In the genomic region with DNA sequence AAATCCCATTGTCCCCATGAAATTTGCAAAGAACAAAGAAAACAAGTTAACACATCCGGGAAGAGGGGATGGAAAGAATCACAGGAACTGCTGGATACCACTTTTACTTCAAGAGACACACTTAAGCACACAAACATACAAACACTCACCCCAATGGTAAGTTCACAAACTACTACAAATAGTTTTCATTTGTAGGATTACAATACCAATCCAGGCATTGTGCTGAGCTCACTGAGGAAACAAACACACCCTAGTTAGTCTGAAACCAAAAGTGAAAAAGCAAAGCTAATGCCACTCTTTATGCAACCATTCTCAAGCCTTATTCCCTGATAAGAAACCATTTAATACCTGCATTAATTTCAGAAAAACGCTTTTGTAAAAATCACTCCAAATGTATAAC, we compare ENCODE assay signal across 12 cellular contexts. TPM values are rescaled to one million over a fixed set of nuclear protein-coding genes. Genes with fewer than 3 reads are reported as not detected.
DNase-seq lines count a peak whose midpoint lies in the region; ATAC-seq and TF ChIP-seq lines count a peak whose summit lies in the region.
"Had no signal": no experiment of that assay in that cellular context is flagged by ENCODE, and none has a peak within 500 bp of the region (broad histone marks: within the 10 kb centered on the region; RNA-seq: fewer than 3 reads in every experiment).

No MANE protein-coding gene starts in this region.

- 50 to 53% methylated on average over 2 of the region's 2 CpGs for WGBS in esophagus squamous epithelium, 2 donors

- H3K4me1 ChIP-seq in esophagus squamous epithelium = peaks cover 8 to 40% (median 19%) of the 10 kb centered on the region in 3 donors
- peaks cover 43 to 44% of the 10 kb centered on the region in 2 donors for H3K4me1 ChIP-seq in gastrocnemius medialis
- H3K4me1 ChIP-seq: prostate gland had no signal

- no peak overlapping the region for H3K4me3 ChIP-seq in esophagus squamous epithelium
- no peak overlapping the region for H3K4me3 ChIP-seq in gastrocnemius medialis
- H3K4me3 ChIP-seq: prostate gland had no signal

- ATAC-seq in GM18498 (IDR thresholded peaks at IDR 0.05; ENCODE audit: unreplicated experiment) (peak; percentile 64), gastrocnemius medialis (no peak), HG03520 (IDR thresholded peaks at IDR 0.05; ENCODE audit: unreplicated experiment) (no peak), GM18867 (IDR thresholded peaks at IDR 0.05; ENCODE audit: unreplicated experiment) (no peak), GM19035 (IDR thresholded peaks at IDR 0.05; ENCODE audit: unreplicated experiment) (no peak)

- DNase-seq in NCI-H345 (lab: John Stamatoyannopoulos, UW) (peak; percentile 21), esophagus squamous epithelium (lab: John Stamatoyannopoulos, UW) (no peak), gastrocnemius medialis (no peak), NCI-H774 (lab: John Stamatoyannopoulos, UW) (no peak)
- DNase-seq: activated CD4-positive, alpha-beta memory T cell treated with anti-CD3 and anti-CD28 coated beads for 36 hours; Calu3; NCI-H510A had no signal

- no peaks in the 10 kb centered on the region for H3K27me3 ChIP-seq in esophagus squamous epithelium
- H3K27me3 ChIP-seq in gastrocnemius medialis = no peaks in the 10 kb centered on the region

- peaks cover 0 to 19% (median 0%) of the 10 kb centered on the region in 3 donors for H3K36me3 ChIP-seq in esophagus squamous epithelium
- H3K36me3 ChIP-seq in gastrocnemius medialis = peaks cover 0 to 11% of the 10 kb centered on the region in 2 donors
- H3K36me3 ChIP-seq: prostate gland had no signal

- H3K27ac ChIP-seq in esophagus squamous epithelium (peak overlapping the region; percentile 53 to 81 (median 66)), gastrocnemius medialis (peak overlapping the region; percentile 77 to 86 (median 84))
- H3K27ac ChIP-seq: prostate gland had no signal

- H3K9me3 ChIP-seq in esophagus squamous epithelium (no peaks in the 10 kb centered on the region), gastrocnemius medialis (no peaks in the 10 kb centered on the region)
- H3K9me3 ChIP-seq: prostate gland had no signal

- TF ChIP-seq POLR2A in esophagus squamous epithelium (IDR thresholded peaks at IDR 0.05) = no peak
- TF ChIP-seq POLR2A in gastrocnemius medialis (IDR thresholded peaks at IDR 0.05) = no peak

- in situ Hi-C loops in gastrocnemius medialis (cut with MboI; ENCODE audit: low sequenced_read_pairs in 4 of 4) = no loop called here

- intact Hi-C loops in esophagus squamous epithelium (cut with DNase I) = no loop called here
- intact Hi-C loops in gastrocnemius medialis (cut with DNase I; ENCODE audit: low total_unique reads) = no loop called here

- TF ChIP-seq CTCF in esophagus squamous epithelium (IDR thresholded peaks at IDR 0.05) (no peak), gastrocnemius medialis (IDR thresholded peaks at IDR 0.05 in 4 of 5, conservative IDR thresholded peaks at IDR 0.05 in 1 of 5) (no peak)

RNA-seq across cellular contexts. Expression of a gene that starts 38.4 kb away (rescaled TPM):
- total RNA-seq in esophagus squamous epithelium = 10 to 100 TPM in 1 of 4 donors, 1 to 10 TPM in 3; 4.3 to 17.5 (median 6.1) TPM
- total RNA-seq in gastrocnemius medialis = 10 to 100 TPM; 16.1 to 65.4 (median 37.3) TPM

RNA-seq across cellular contexts. Expression of a gene that starts 38.5 kb away (rescaled TPM):
- total RNA-seq in esophagus squamous epithelium = 10 to 100 TPM; 15.0 to 31.7 (median 21.0) TPM
- 10 to 100 TPM; 23.0 to 27.8 (median 26.4) TPM for total RNA-seq in gastrocnemius medialis

RNA-seq across cellular contexts. Expression of a gene that starts 59.9 kb away (rescaled TPM):
- total RNA-seq in esophagus squamous epithelium (1 to 10 TPM; 1.1 to 3.8 (median 1.8) TPM), gastrocnemius medialis (1 to 10 TPM in 1 of 4 donors, under 1 TPM in 2, not detected in 1; 0.46 to 2.2 (median 0.51) TPM)
